ENCODE assay signal across 24 cellular contexts in genomic region chr3:15069441-15069840, GRCh38.
"Had no signal": no experiment of that assay in that cellular context is flagged by ENCODE, and none has a peak within 500 bp of the region (broad histone marks: within the 10 kb centered on the region; RNA-seq: fewer than 3 reads in every experiment).

No MANE protein-coding gene starts in this region.

- H3K4me3 Mint-ChIP-seq: activated B cell treated with CpG ODN at 0.5 μM for 24 hours; activated CD8-positive, alpha-beta T cell treated with anti-CD3 and anti-CD28 coated beads for 36 hours; activated naive CD4-positive, alpha-beta T cell treated with anti-CD3 and anti-CD28 coated beads for 36 hours; activated naive CD4-positive, alpha-beta T cell treated with anti-CD3 and anti-CD28 coated beads, Interleukin-2, amount 50 U/mL, for 24 hours; activated naive CD8-positive, alpha-beta T cell treated with anti-CD3 and anti-CD28 coated beads, Interleukin-2, amount 10 ng/mL, durations not matched to agents 7 days and 5 days; activated T-cell treated with anti-CD3 and anti-CD28 coated beads, Interleukin-2, amount 50 U/mL, for 4 hours; activated T-helper 17 cell treated with anti-CD3 and anti-CD28 coated beads, Interleukin-2, amount 50 U/mL, for 72 hours; effector memory CD8-positive, alpha-beta T cell had no signal

- ATAC-seq: activated CD4-positive, CD25-positive, alpha-beta regulatory T cell treated with anti-CD3 and anti-CD28 coated beads, Interleukin-2, amount 50 U/mL, for 24 hours; activated CD8-positive, alpha-beta T cell treated with anti-CD3 and anti-CD28 coated beads for 36 hours; activated T-cell treated with anti-CD3 and anti-CD28 coated beads, Interleukin-2, amount 50 U/mL, for 4 hours; activated T-helper 17 cell treated with anti-CD3 and anti-CD28 coated beads, Interleukin-2, amount 50 U/mL, for 72 hours; effector memory CD8-positive, alpha-beta T cell; gastroesophageal sphincter; heart right ventricle had no signal

- DNase-seq: activated B cell treated with CpG ODN at 0.5 μM for 24 hours; activated CD4-positive, alpha-beta T cell treated with anti-CD3 and anti-CD28 coated beads for 48 hours; activated CD4-positive, alpha-beta T cell treated with anti-CD3 and anti-CD28 coated beads, Interleukin-2, amount 50 U/mL, for 1 hour; activated CD4-positive, alpha-beta T cell treated with anti-CD3 and anti-CD28 coated beads, Interleukin-2, amount 50 U/mL, for 48 hours; activated CD8-positive, alpha-beta memory T cell treated with anti-CD3 and anti-CD28 coated beads for 24 hours; activated CD8-positive, alpha-beta T cell treated with anti-CD3 and anti-CD28 coated beads for 36 hours; activated effector memory CD4-positive, alpha-beta T cell treated with Interleukin-2 at 50 U/mL for 16 hours; activated gamma-delta T cell treated with Interleukin-2 at 50 U/mL for 16 hours; activated naive CD4-positive, alpha-beta T cell treated with anti-CD3 and anti-CD28 coated beads for 36 hours; activated naive CD8-positive, alpha-beta T cell treated with anti-CD3 and anti-CD28 coated beads, Interleukin-2, amount 10 ng/mL, durations not matched to agents 7 days and 5 days; activated T-cell treated with anti-CD3 and anti-CD28 coated beads, Interleukin-2, amount 50 U/mL, for 4 hours; brain microvascular endothelial cell; cortex of kidney; dermis blood vessel endothelial cell; effector CD4-positive, alpha-beta T cell; effector memory CD8-positive, alpha-beta T cell; esophagus squamous epithelium; foreskin melanocyte; heart right ventricle; T-helper 2 cell had no signal

- H3K27ac Mint-ChIP-seq: activated B cell treated with CpG ODN at 0.5 μM for 24 hours; activated CD8-positive, alpha-beta T cell treated with anti-CD3 and anti-CD28 coated beads for 36 hours; activated naive CD4-positive, alpha-beta T cell treated with anti-CD3 and anti-CD28 coated beads for 36 hours; activated naive CD4-positive, alpha-beta T cell treated with anti-CD3 and anti-CD28 coated beads, Interleukin-2, amount 50 U/mL, for 24 hours; activated naive CD8-positive, alpha-beta T cell treated with anti-CD3 and anti-CD28 coated beads, Interleukin-2, amount 10 ng/mL, durations not matched to agents 7 days and 5 days; activated T-helper 17 cell treated with anti-CD3 and anti-CD28 coated beads, Interleukin-2, amount 50 U/mL, for 72 hours; effector memory CD8-positive, alpha-beta T cell had no signal

- H3K27me3 Mint-ChIP-seq: activated B cell treated with CpG ODN at 0.5 μM for 24 hours; activated CD8-positive, alpha-beta T cell treated with anti-CD3 and anti-CD28 coated beads for 36 hours; activated naive CD4-positive, alpha-beta T cell treated with anti-CD3 and anti-CD28 coated beads, Interleukin-2, amount 50 U/mL, for 24 hours; activated T-helper 17 cell treated with anti-CD3 and anti-CD28 coated beads, Interleukin-2, amount 50 U/mL, for 72 hours; effector memory CD8-positive, alpha-beta T cell had no signal

- H3K4me3 ChIP-seq: esophagus squamous epithelium, gastroesophageal sphincter, heart right ventricle had no signal

- H3K9me3 Mint-ChIP-seq: activated B cell treated with CpG ODN at 0.5 μM for 24 hours; activated CD8-positive, alpha-beta T cell treated with anti-CD3 and anti-CD28 coated beads for 36 hours; activated naive CD4-positive, alpha-beta T cell treated with anti-CD3 and anti-CD28 coated beads for 36 hours; activated naive CD4-positive, alpha-beta T cell treated with anti-CD3 and anti-CD28 coated beads, Interleukin-2, amount 50 U/mL, for 24 hours; activated naive CD8-positive, alpha-beta T cell treated with anti-CD3 and anti-CD28 coated beads, Interleukin-2, amount 10 ng/mL, durations not matched to agents 7 days and 5 days; activated T-cell treated with anti-CD3 and anti-CD28 coated beads, Interleukin-2, amount 50 U/mL, for 4 hours; activated T-helper 17 cell treated with anti-CD3 and anti-CD28 coated beads, Interleukin-2, amount 50 U/mL, for 72 hours; effector memory CD8-positive, alpha-beta T cell had no signal
